Comparison of ENCODE assay signal across 1 cellular context in genomic region chr6:53544500-53545308, GRCh38.
TF ChIP-seq lines count a peak whose summit lies in the region.

Gene GCLC (minus strand): TSS chr6:53545101. CDS start chr6:53544645, 456 bp downstream.

TF ChIP-seq in HepG2, 621 proteins besides CTCF, POLR2A, EP300 and RAD21 (continued from another document and continues in another):
- TF ChIP-seq REST (IDR thresholded peaks at IDR 0.05; ENCODE audit: borderline replicate concordance in 1 of 2, low read depth in 1 of 2, low read length in 2 of 2) = 0 out of 4 replicates have a peak, but pooled peaks of 1 of the 2 experiments have one; percentile 37
- no peak for TF ChIP-seq SMARCC2 (IDR thresholded peaks at IDR 0.05)
- peak; percentile 28; the same call in 1 of the 2 replicates for TF ChIP-seq SMC3 (IDR thresholded peaks at IDR 0.05; ENCODE audit: low read length)
- peak; percentile 74; the same call in 1 of the 2 replicates for TF ChIP-seq MEIS2 (CRISPR knock-in tag; IDR thresholded peaks at IDR 0.05)
- peak; percentile 59 for TF ChIP-seq ZBTB34 (CRISPR knock-in tag; IDR thresholded peaks at IDR 0.05)
- TF ChIP-seq ZNF3 (CRISPR knock-in tag; IDR thresholded peaks at IDR 0.05) = 0 out of 2 replicates have a peak, but pooled peaks have one; percentile 68
- TF ChIP-seq CBX2 (IDR thresholded peaks at IDR 0.05; ENCODE audit: low read depth, low read length) = no peak
- no peak; the same call in 1 of the 2 replicates for TF ChIP-seq CBX2 (CRISPR knock-in tag; IDR thresholded peaks at IDR 0.05; ENCODE audit: low read depth)
- TF ChIP-seq LBX2 (CRISPR knock-in tag; IDR thresholded peaks at IDR 0.05; ENCODE audit: borderline replicate concordance) = no peak; the same call in 1 of the 2 replicates
- peak; percentile 41; the same call in 1 of the 2 replicates for TF ChIP-seq ZNF546 (CRISPR knock-in tag; conservative IDR thresholded peaks at IDR 0.05)
- no peak for TF ChIP-seq ZFP37 (CRISPR knock-in tag; IDR thresholded peaks at IDR 0.05; ENCODE audit: borderline replicate concordance)
- TF ChIP-seq ZBED4 (CRISPR knock-in tag; IDR thresholded peaks at IDR 0.05; ENCODE audit: borderline replicate concordance) = peak; percentile 95
- peak; percentile 39; the same call in 1 of the 2 replicates for TF ChIP-seq CREBL2 (CRISPR knock-in tag; IDR thresholded peaks at IDR 0.05; ENCODE audit: borderline replicate concordance)
- no peak for TF ChIP-seq ZNF160 (CRISPR knock-in tag; IDR thresholded peaks at IDR 0.05)
- peak; percentile 89 for TF ChIP-seq MXD4 (CRISPR knock-in tag; IDR thresholded peaks at IDR 0.05)
- TF ChIP-seq REL (CRISPR knock-in tag; conservative IDR thresholded peaks at IDR 0.05) = peak; percentile 85
- TF ChIP-seq SALL1 (CRISPR knock-in tag; IDR thresholded peaks at IDR 0.05) = peak; percentile 94
- TF ChIP-seq NKX3-1 (CRISPR knock-in tag; IDR thresholded peaks at IDR 0.05) = peak; percentile 45; the same call in 1 of the 2 replicates
- TF ChIP-seq ZNF235 (CRISPR knock-in tag; IDR thresholded peaks at IDR 0.05; ENCODE audit: borderline replicate concordance) = peak; percentile 96
- TF ChIP-seq RXRB (CRISPR knock-in tag; IDR thresholded peaks at IDR 0.05; ENCODE audit: borderline replicate concordance) = peak; percentile 86
- peak; percentile 98 for TF ChIP-seq XRCC5 (optimal IDR thresholded peaks at IDR 0.05; ENCODE audit: low read length)
- TF ChIP-seq HNF1A (IDR thresholded peaks at IDR 0.05; ENCODE audit: low read depth) = no peak
- TF ChIP-seq HNF1A (CRISPR knock-in tag; IDR thresholded peaks at IDR 0.05; ENCODE audit: borderline replicate concordance) = peak; percentile 68; the same call in 1 of the 2 replicates
- peak; percentile 70; the same call in 1 of the 2 replicates for TF ChIP-seq NFAT5 (CRISPR knock-in tag; IDR thresholded peaks at IDR 0.05)
- peak; percentile 88 for TF ChIP-seq RBM39 (IDR thresholded peaks at IDR 0.05; ENCODE audit: low read depth, low read length, poor library complexity, severe bottlenecking)
- TF ChIP-seq CENPX (CRISPR knock-in tag; IDR thresholded peaks at IDR 0.05) = no peak
- no peak; the same call in 1 of the 2 replicates for TF ChIP-seq ZNF614 (CRISPR knock-in tag; IDR thresholded peaks at IDR 0.05; ENCODE audit: borderline replicate concordance)
- TF ChIP-seq PBX3 (CRISPR knock-in tag; IDR thresholded peaks at IDR 0.05; ENCODE audit: borderline replicate concordance) = no peak
- TF ChIP-seq PAX8 (CRISPR knock-in tag; IDR thresholded peaks at IDR 0.05; ENCODE audit: borderline replicate concordance) = peak; percentile 91; the same call in 1 of the 2 replicates
- peak; percentile 89 for TF ChIP-seq SMAD3 (CRISPR knock-in tag; IDR thresholded peaks at IDR 0.05)
- TF ChIP-seq FOXC1 (CRISPR knock-in tag; IDR thresholded peaks at IDR 0.05; ENCODE audit: borderline replicate concordance) = peak; percentile 88; the same call in 1 of the 2 replicates
- TF ChIP-seq ZNF382 (CRISPR knock-in tag; IDR thresholded peaks at IDR 0.05; ENCODE audit: borderline replicate concordance) = no peak
